In genomic region chr11:34044664-34045485, GRCh38 we compare ENCODE assay signal across 8 cellular contexts.
DNase-seq lines count a peak whose midpoint lies in the region; ATAC-seq and TF ChIP-seq lines count a peak whose summit lies in the region.

No MANE protein-coding gene starts in this region.

- H3K36me3 ChIP-seq in OCI-LY3 (replicated peaks; ENCODE audit: low read depth, low read length) = no peaks in the 10 kb centered on the region

- H3K9ac ChIP-seq in OCI-LY3 (ENCODE audit: low read length) = no peak overlapping the region

- H3K4me3 ChIP-seq in OCI-LY3 (ENCODE audit: low read length) = no peak overlapping the region

- no peak for ATAC-seq in GM18907 (IDR thresholded peaks at IDR 0.05; ENCODE audit: unreplicated experiment)

- 0 out of 2 replicates have a peak, but pooled peaks cover 4% of the 10 kb centered on the region for H3K4me1 ChIP-seq in OCI-LY3 (ENCODE audit: low read length)

- H4K20me1 ChIP-seq in OCI-LY3 (ENCODE audit: insufficient read depth, low read length) = no peaks in the 10 kb centered on the region

- H2AFZ ChIP-seq in OCI-LY3 (ENCODE audit: low read depth, low read length) = peak overlapping the region; percentile 82

- peak overlapping the region; percentile 5; the same call in 1 of the 2 replicates for H3K4me2 ChIP-seq in OCI-LY3 (ENCODE audit: low read length)

- no peaks in the 10 kb centered on the region for H3K27me3 ChIP-seq in OCI-LY3 (ENCODE audit: low read depth, low read length)

- H3K27ac ChIP-seq in OCI-LY3 (ENCODE audit: low read length) = no peak overlapping the region
- peak overlapping the region; percentile 83 for H3K27ac ChIP-seq in epithelial cell of prostate

- no peaks in the 10 kb centered on the region for H3K9me3 ChIP-seq in OCI-LY3 (ENCODE audit: insufficient read depth, low read length)

- TF ChIP-seq CTCF in OCI-LY3 (IDR thresholded peaks at IDR 0.05; ENCODE audit: low read depth, low read length) = no peak

- peak; percentile 25 for DNase-seq in activated T-cell treated with anti-CD3 and anti-CD28 coated beads for 48 hours (ENCODE audit: low read depth)
- DNase-seq in activated T-cell treated with anti-CD3 and anti-CD28 coated beads, Interleukin-2, amount 50 U/mL, for 1 hour = no peak
- DNase-seq in epithelial cell of prostate (ENCODE audit: low read depth, low spot score) = peak; percentile 74
- peak; percentile 35 for DNase-seq in stimulated activated CD8-positive, alpha-beta memory T cell treated with anti-CD3 and anti-CD28 coated beads, Interleukin-4, amount 100 ng/mL, for 48 hours
- DNase-seq in GOT3 (lab: John Stamatoyannopoulos, UW) = no peak
- no peak for DNase-seq in NCI-H2029 treated with DMSO at 0.1 percent for 48 hours (lab: John Stamatoyannopoulos, UW)

- no peaks in the 10 kb centered on the region for H3K79me2 ChIP-seq in OCI-LY3 (ENCODE audit: low read length)

Comparison
In these comparisons a context has a peak if more than half of its experiments do, and no peak if none do; other contexts are left out.
1. DNase-seq: peak in activated T-cell treated with anti-CD3 and anti-CD28 coated beads for 48 hours (single experiment), epithelial cell of prostate (single experiment) and stimulated activated CD8-positive, alpha-beta memory T cell treated with anti-CD3 and anti-CD28 coated beads, Interleukin-4, amount 100 ng/mL, for 48 hours (single experiment); none in activated T-cell treated with anti-CD3 and anti-CD28 coated beads, Interleukin-2, amount 50 U/mL, for 1 hour (single experiment), GOT3 (single experiment) and NCI-H2029 treated with DMSO at 0.1 percent for 48 hours (single experiment).